ENCODE assay signal across 10 cellular contexts in genomic region chr16:13921328-13921727, GRCh38. TPM values are rescaled to one million over a fixed set of nuclear protein-coding genes. Genes with fewer than 3 reads are reported as not detected.
DNase-seq lines count a peak whose midpoint lies in the region; ATAC-seq and TF ChIP-seq lines count a peak whose summit lies in the region.
"Had no signal": no experiment of that assay in that cellular context is flagged by ENCODE, and none has a peak within 500 bp of the region (broad histone marks: within the 10 kb centered on the region; RNA-seq: fewer than 3 reads in every experiment).

No MANE protein-coding gene starts in this region.

- H4K20me1 ChIP-seq in DND-41 (ENCODE audit: insufficient read depth, low read length): no peaks in the 10 kb centered on the region

- H3K36me3 Mint-ChIP-seq in brain (peaks cover 13% of the 10 kb centered on the region), nephron progenitor cell (ENCODE audit: low read depth) (peaks cover 9% of the 10 kb centered on the region)

- H3K9me3 Mint-ChIP-seq in brain (no peaks in the 10 kb centered on the region), nephron progenitor cell (no peaks in the 10 kb centered on the region)

- H3K4me3 Mint-ChIP-seq in brain (peak overlapping the region; percentile 83 to 98 (median 95)), nephron progenitor cell (peak overlapping the region; percentile 99)

- H3K27ac ChIP-seq in DND-41 (ENCODE audit: low read length): peak overlapping the region; percentile 84; the same call in 1 of the 2 replicates

- H3K27me3 ChIP-seq in DND-41 (ENCODE audit: insufficient read depth, low read length, poor library complexity): no peaks in the 10 kb centered on the region
- H3K27me3 ChIP-seq: heart left ventricle had no signal

- peak overlapping the region in 1 of 2 experiments; percentile 91; a peak in 2 of 4 replicates for H3K4me3 ChIP-seq in DND-41 (ENCODE audit: low read depth in 1 of 2, low read length in 2 of 2)

- H3K36me3 ChIP-seq in DND-41 (ENCODE audit: insufficient read depth, low read length): peaks cover 26% of the 10 kb centered on the region

- DNase-seq in DND-41 (no peak), LHCN-M2 (ENCODE audit: low read depth) (peak; percentile 12), nephron progenitor cell (no peak), NCI-H1694 (lab: John Stamatoyannopoulos, UW) (no peak)
- no peak for DNase-seq in activated effector memory CD4-positive, alpha-beta T cell treated with anti-CD3 and anti-CD28 coated beads, Interleukin-2, amount 50 U/mL, for 16 hours
- DNase-seq: amniotic stem cell, heart left ventricle, occipital lobe had no signal

- peaks cover 29% of the 10 kb centered on the region for H3K4me1 ChIP-seq in DND-41 (ENCODE audit: insufficient read depth, low read length)

- H3K79me2 ChIP-seq in DND-41 (ENCODE audit: insufficient read depth, low read length): peaks cover 13% of the 10 kb centered on the region

- H3K27ac Mint-ChIP-seq in brain (peak overlapping the region in 4 of 5 experiments; percentile 44 to 98 (median 92)), nephron progenitor cell (no peak overlapping the region)

- ATAC-seq in DND-41 (ENCODE audit: insufficient read depth, low read depth) (no peak), GM18519 (IDR thresholded peaks at IDR 0.05; ENCODE audit: low FRiP score, unreplicated experiment) (no peak)

- peaks cover 63% of the 10 kb centered on the region for H3K4me1 Mint-ChIP-seq in brain
- H3K4me1 Mint-ChIP-seq in nephron progenitor cell: peaks cover 24% of the 10 kb centered on the region

- peak overlapping the region; percentile 78 for H3K9ac ChIP-seq in DND-41 (ENCODE audit: low read depth, low read length)

- H3K27me3 Mint-ChIP-seq in brain (peaks cover 6% of the 10 kb centered on the region), nephron progenitor cell (ENCODE audit: low read depth, poor library complexity) (no peaks in the 10 kb centered on the region)

- no peaks in the 10 kb centered on the region for H3K9me3 ChIP-seq in DND-41 (ENCODE audit: insufficient read depth, low read length, severe bottlenecking)
- H3K9me3 ChIP-seq: heart left ventricle had no signal

- no peak overlapping the region for H2AFZ ChIP-seq in DND-41 (ENCODE audit: low read depth, low read length)

- TF ChIP-seq CTCF in DND-41 (IDR thresholded peaks at IDR 0.05; ENCODE audit: borderline replicate concordance, extremely low read depth, low read length, poor library complexity, severe bottlenecking): no peak
- no peak for TF ChIP-seq CTCF in brain (conservative IDR thresholded peaks at IDR 0.05)
- TF ChIP-seq CTCF in nephron progenitor cell (IDR thresholded peaks at IDR 0.05): no peak

- peak overlapping the region; percentile 90 for H3K4me2 ChIP-seq in DND-41 (ENCODE audit: insufficient read depth, low read length)

RNA-seq across cellular contexts. Expression of gene ERCC4, which starts 1.4 kb away (rescaled TPM):
- 9.0 and 9.4 TPM in 2 replicates for total RNA-seq in LHCN-M2 (2014; rRNA removed)
- 3.6 TPM for polyA plus RNA-seq in LHCN-M2 (2012)
- polyA plus RNA-seq in brain (ENCODE audit: insufficient read depth, low read depth, low replicate concordance): 5.0 TPM
